In genomic region chr15:44738340-44738984, GRCh38 we compare ENCODE assay signal across 8 cellular contexts. TPM values are rescaled to one million over a fixed set of nuclear protein-coding genes. Genes with fewer than 3 reads are reported as not detected.
A peak's percentile ranks its signal among the peaks of the same experiment; 100 is the strongest.
DNase-seq lines count a peak whose midpoint lies in the region; ATAC-seq and TF ChIP-seq lines count a peak whose summit lies in the region.

No MANE protein-coding gene starts in this region.

- DNase-seq in DND-41: no peak
- DNase-seq in Jurkat, Clone E6-1 (ENCODE audit: low read depth, low spot score): peak; percentile 62
- peak; percentile 46 for DNase-seq in SHP77 treated with DMSO at 0.1 percent for 48 hours (lab: John Stamatoyannopoulos, UW)
- peak in 1 of 3 experiments; percentile 27 for DNase-seq in effector memory CD8-positive, alpha-beta T cell
- DNase-seq in middle frontal gyrus (ENCODE audit: extremely low spot score, low spot score): peak; percentile 42
- DNase-seq in OCI-M2 (lab: John Stamatoyannopoulos, UW; ENCODE audit: unreplicated experiment): no peak
- no peak for DNase-seq in stimulated activated naive B cell treated with anti-CD40 and anti-IgM and Interleukin-4, amounts not matched to agents 10 μg/mL and 1 μg/mL and 100 μg/mL, for 72 hours

- 0 out of 2 replicates have a peak, but pooled peaks cover 3% of the 10 kb centered on the region for H3K4me1 ChIP-seq in DND-41 (ENCODE audit: insufficient read depth, low read length)

- H3K4me2 ChIP-seq in DND-41 (ENCODE audit: insufficient read depth, low read length): no peak overlapping the region

- no peaks in the 10 kb centered on the region for H4K20me1 ChIP-seq in DND-41 (ENCODE audit: insufficient read depth, low read length)

- H3K9me3 ChIP-seq in DND-41 (ENCODE audit: insufficient read depth, low read length, severe bottlenecking): no peaks in the 10 kb centered on the region

- no peaks in the 10 kb centered on the region for H3K27me3 ChIP-seq in DND-41 (ENCODE audit: insufficient read depth, low read length, poor library complexity)

- no peak overlapping the region for H3K9ac ChIP-seq in DND-41 (ENCODE audit: low read depth, low read length)

- H2AFZ ChIP-seq in DND-41 (ENCODE audit: low read depth, low read length): no peak overlapping the region

- H3K27me3 Mint-ChIP-seq in effector memory CD8-positive, alpha-beta T cell: no peaks in the 10 kb centered on the region
- no peaks in the 10 kb centered on the region for H3K27me3 Mint-ChIP-seq in stimulated activated naive B cell treated with anti-CD40 and anti-IgM and Interleukin-4, amounts not matched to agents 10 μg/mL and 1 μg/mL and 100 μg/mL, for 72 hours

- peak overlapping the region; percentile 40 to 62 for H3K4me3 Mint-ChIP-seq in effector memory CD8-positive, alpha-beta T cell
- no peak overlapping the region for H3K4me3 Mint-ChIP-seq in stimulated activated naive B cell treated with anti-CD40 and anti-IgM and Interleukin-4, amounts not matched to agents 10 μg/mL and 1 μg/mL and 100 μg/mL, for 72 hours

- peak; percentile 77 for TF ChIP-seq CTCF in DND-41 (IDR thresholded peaks at IDR 0.05; ENCODE audit: borderline replicate concordance, extremely low read depth, low read length, poor library complexity, severe bottlenecking)

- H3K4me3 ChIP-seq in DND-41 (ENCODE audit: low read depth in 1 of 2, low read length in 2 of 2): no peak overlapping the region
- H3K4me3 ChIP-seq in Jurkat, Clone E6-1 (ENCODE audit: low read length): no peak overlapping the region

- peak; percentile 27; the same call in 1 of the 3 replicates for ATAC-seq in DND-41 (ENCODE audit: insufficient read depth, low read depth)
- no peak for ATAC-seq in effector memory CD8-positive, alpha-beta T cell (replicated peaks)
- ATAC-seq in stimulated activated naive B cell treated with anti-CD40 and anti-IgM and Interleukin-4, amounts not matched to agents 10 μg/mL and 1 μg/mL and 100 μg/mL, for 72 hours (replicated peaks): no peak
- no peak for ATAC-seq in activated CD4-positive, CD25-positive, alpha-beta regulatory T cell treated with anti-CD3 and anti-CD28 coated beads, Interleukin-2, amount 50 U/mL, for 24 hours

- no peaks in the 10 kb centered on the region for H3K9me3 Mint-ChIP-seq in effector memory CD8-positive, alpha-beta T cell
- H3K9me3 Mint-ChIP-seq in stimulated activated naive B cell treated with anti-CD40 and anti-IgM and Interleukin-4, amounts not matched to agents 10 μg/mL and 1 μg/mL and 100 μg/mL, for 72 hours: no peaks in the 10 kb centered on the region

- peak overlapping the region; percentile 10 to 88 for H3K27ac Mint-ChIP-seq in effector memory CD8-positive, alpha-beta T cell
- H3K27ac Mint-ChIP-seq in stimulated activated naive B cell treated with anti-CD40 and anti-IgM and Interleukin-4, amounts not matched to agents 10 μg/mL and 1 μg/mL and 100 μg/mL, for 72 hours: no peak overlapping the region

- no peaks in the 10 kb centered on the region for H3K79me2 ChIP-seq in DND-41 (ENCODE audit: insufficient read depth, low read length)

- peaks cover 33 to 36% of the 10 kb centered on the region in 2 donors for H3K4me1 Mint-ChIP-seq in effector memory CD8-positive, alpha-beta T cell (ENCODE audit: low read depth in 2 of 2)
- H3K4me1 Mint-ChIP-seq in stimulated activated naive B cell treated with anti-CD40 and anti-IgM and Interleukin-4, amounts not matched to agents 10 μg/mL and 1 μg/mL and 100 μg/mL, for 72 hours: peaks cover 17 to 30% of the 10 kb centered on the region in 2 donors

- H3K36me3 ChIP-seq in DND-41 (ENCODE audit: insufficient read depth, low read length): no peaks in the 10 kb centered on the region

- peaks cover 3% of the 10 kb centered on the region for H3K36me3 Mint-ChIP-seq in effector memory CD8-positive, alpha-beta T cell (ENCODE audit: insufficient read depth)
- peaks cover 2 to 4% of the 10 kb centered on the region in 2 donors for H3K36me3 Mint-ChIP-seq in stimulated activated naive B cell treated with anti-CD40 and anti-IgM and Interleukin-4, amounts not matched to agents 10 μg/mL and 1 μg/mL and 100 μg/mL, for 72 hours

- H3K27ac ChIP-seq in DND-41 (ENCODE audit: low read length): no peak overlapping the region

RNA-seq across cellular contexts. Expression of gene TRIM69, which starts 2.1 kb away (rescaled TPM):
- 15.7 TPM for polyA plus RNA-seq in Jurkat, Clone E6-1 (2012; ENCODE audit: insufficient read depth, insufficient read length)

RNA-seq across cellular contexts. Expression of gene B2M, which starts 27.1 kb away (rescaled TPM):
- polyA plus RNA-seq in Jurkat, Clone E6-1 (2012; ENCODE audit: insufficient read depth, insufficient read length): 1,962 TPM

RNA-seq across cellular contexts. Expression of gene PATL2, which starts 27.3 kb away (rescaled TPM):
- 1.7 TPM for polyA plus RNA-seq in Jurkat, Clone E6-1 (2012; ENCODE audit: insufficient read depth, insufficient read length)

Comparison
In these comparisons a context has a peak if more than half of its experiments do, and no peak if none do; other contexts are left out.
1. DNase-seq: peak in Jurkat, Clone E6-1 (single experiment), SHP77 treated with DMSO at 0.1 percent for 48 hours (single experiment) and middle frontal gyrus (single experiment); none in DND-41 (single experiment), OCI-M2 (single experiment) and stimulated activated naive B cell treated with anti-CD40 and anti-IgM and Interleukin-4, amounts not matched to agents 10 μg/mL and 1 μg/mL and 100 μg/mL, for 72 hours (single experiment).
2. H3K4me3 Mint-ChIP-seq: peak in effector memory CD8-positive, alpha-beta T cell (2 of 2); none in stimulated activated naive B cell treated with anti-CD40 and anti-IgM and Interleukin-4, amounts not matched to agents 10 μg/mL and 1 μg/mL and 100 μg/mL, for 72 hours (0 of 2).